16 cellular contexts compared by ENCODE assay signal in the genomic region with DNA sequence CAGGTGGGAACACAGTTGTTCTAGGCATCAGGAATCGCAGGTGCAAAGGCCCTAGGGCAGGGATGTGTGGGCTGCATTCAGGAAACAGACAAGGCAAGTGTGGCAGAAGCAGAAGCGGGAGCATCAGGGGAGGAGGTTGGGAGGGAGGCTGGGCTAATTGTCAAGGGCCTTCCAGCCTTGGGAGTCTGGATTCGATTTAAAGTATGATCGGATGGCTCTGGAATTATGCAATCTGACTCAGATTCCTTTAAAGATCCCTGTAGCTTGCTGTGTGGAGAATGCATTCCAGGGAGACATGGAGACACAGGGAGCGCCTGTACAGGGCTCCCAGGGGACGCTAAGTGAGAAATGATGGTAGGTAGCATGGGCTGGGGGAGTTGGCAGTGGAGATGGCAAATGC.
DNase-seq lines count a peak whose midpoint lies in the region; ATAC-seq and TF ChIP-seq lines count a peak whose summit lies in the region.
"Had no signal": no experiment of that assay in that cellular context is flagged by ENCODE, and none has a peak within 500 bp of the region (broad histone marks: within the 10 kb centered on the region; RNA-seq: fewer than 3 reads in every experiment).

No MANE protein-coding gene starts in this region.

- H3K4me2 ChIP-seq in GM23338 = no peak overlapping the region

- DNase-seq in AG09309 (ENCODE audit: low read depth) = peak; percentile 64
- DNase-seq in GM23338 (ENCODE audit: low spot score) = no peak
- no peak for DNase-seq in central memory CD8-positive, alpha-beta T cell (ENCODE audit: low spot score in 2 of 2)
- no peak for DNase-seq in nephron progenitor cell
- no peak for DNase-seq in NCI-H187 (lab: John Stamatoyannopoulos, UW)
- DNase-seq in OCI-M2 (lab: John Stamatoyannopoulos, UW; ENCODE audit: unreplicated experiment) = no peak
- no peak for DNase-seq in H7
- DNase-seq in activated T-cell treated with anti-CD3 and anti-CD28 coated beads, Interleukin-2, amount 50 U/mL, for 72 hours = no peak
- DNase-seq: activated CD4-positive, alpha-beta T cell treated with anti-CD3 and anti-CD28 coated beads, Interleukin-2, amount 50 U/mL, for 1 hour; caudate nucleus; DMS153; glutamatergic neuron; NCI-H1930; NCI-H526 had no signal

- H3K4me3 Mint-ChIP-seq in GM23338 = no peak overlapping the region
- H3K4me3 Mint-ChIP-seq in central memory CD8-positive, alpha-beta T cell = no peak overlapping the region
- no peak overlapping the region for H3K4me3 Mint-ChIP-seq in nephron progenitor cell
- H3K4me3 Mint-ChIP-seq in activated T-cell treated with anti-CD3 and anti-CD28 coated beads, Interleukin-2, amount 50 U/mL, for 72 hours = no peak overlapping the region
- H3K4me3 Mint-ChIP-seq: activated naive CD4-positive, alpha-beta T cell treated with anti-CD3 and anti-CD28 coated beads, Interleukin-2, amount 50 U/mL, for 24 hours had no signal

- H3K9me2 ChIP-seq in GM23338 (ENCODE audit: insufficient read depth) = no peaks in the 10 kb centered on the region

- H3K4me1 Mint-ChIP-seq in GM23338 = no peaks in the 10 kb centered on the region
- peaks cover 19% of the 10 kb centered on the region for H3K4me1 Mint-ChIP-seq in central memory CD8-positive, alpha-beta T cell
- peaks cover 22% of the 10 kb centered on the region for H3K4me1 Mint-ChIP-seq in nephron progenitor cell
- peaks cover 17% of the 10 kb centered on the region for H3K4me1 Mint-ChIP-seq in activated T-cell treated with anti-CD3 and anti-CD28 coated beads, Interleukin-2, amount 50 U/mL, for 72 hours (ENCODE audit: low read depth)

- H3K36me3 ChIP-seq in GM23338 (ENCODE audit: insufficient read depth) = no peaks in the 10 kb centered on the region
- H3K36me3 ChIP-seq in H7 (replicated peaks; ENCODE audit: control insufficient read depth, insufficient read depth, low read length) = no peaks in the 10 kb centered on the region

- H3K79me2 ChIP-seq in GM23338 (replicated peaks; ENCODE audit: insufficient read depth) = no peaks in the 10 kb centered on the region

- H3K4me3 ChIP-seq in AG09309 (ENCODE audit: control insufficient read depth, low read depth, low read length) = no peak overlapping the region
- H3K4me3 ChIP-seq in GM23338 = no peak overlapping the region
- no peak overlapping the region for H3K4me3 ChIP-seq in H7 (ENCODE audit: insufficient read depth, low read depth, low read length)

- H3K9me3 Mint-ChIP-seq in GM23338 = no peaks in the 10 kb centered on the region
- no peaks in the 10 kb centered on the region for H3K9me3 Mint-ChIP-seq in central memory CD8-positive, alpha-beta T cell
- no peaks in the 10 kb centered on the region for H3K9me3 Mint-ChIP-seq in nephron progenitor cell
- no peaks in the 10 kb centered on the region for H3K9me3 Mint-ChIP-seq in activated T-cell treated with anti-CD3 and anti-CD28 coated beads, Interleukin-2, amount 50 U/mL, for 72 hours
- H3K9me3 Mint-ChIP-seq: activated naive CD4-positive, alpha-beta T cell treated with anti-CD3 and anti-CD28 coated beads, Interleukin-2, amount 50 U/mL, for 24 hours had no signal

- H4K20me1 ChIP-seq in GM23338 (replicated peaks; ENCODE audit: insufficient read depth) = no peaks in the 10 kb centered on the region

- TF ChIP-seq CTCF in AG09309 (IDR thresholded peaks at IDR 0.05; ENCODE audit: control insufficient read depth, insufficient read depth, low read depth, low read length, missing control alignments) (no peak), GM23338 (conservative IDR thresholded peaks at IDR 0.05; ENCODE audit: low read depth in 2 of 2) (no peak), nephron progenitor cell (IDR thresholded peaks at IDR 0.05) (no peak)

- no peaks in the 10 kb centered on the region for H3K4me1 ChIP-seq in GM23338 (ENCODE audit: insufficient read depth)

- peak overlapping the region; percentile 6; the same call in 1 of the 2 replicates for H3K27ac Mint-ChIP-seq in GM23338
- peak overlapping the region; percentile 89 for H3K27ac Mint-ChIP-seq in central memory CD8-positive, alpha-beta T cell (ENCODE audit: low read depth)
- peak overlapping the region; percentile 13 for H3K27ac Mint-ChIP-seq in nephron progenitor cell
- H3K27ac Mint-ChIP-seq in activated T-cell treated with anti-CD3 and anti-CD28 coated beads, Interleukin-2, amount 50 U/mL, for 72 hours = no peak overlapping the region
- H3K27ac Mint-ChIP-seq: activated naive CD4-positive, alpha-beta T cell treated with anti-CD3 and anti-CD28 coated beads, Interleukin-2, amount 50 U/mL, for 24 hours; B cell had no signal

- no peaks in the 10 kb centered on the region for H3F3A ChIP-seq in GM23338 (replicated peaks; ENCODE audit: low read depth)

- peaks cover 3% of the 10 kb centered on the region for H3K27me3 Mint-ChIP-seq in GM23338 (ENCODE audit: insufficient read depth, low read depth, poor library complexity)
- no peaks in the 10 kb centered on the region for H3K27me3 Mint-ChIP-seq in central memory CD8-positive, alpha-beta T cell
- H3K27me3 Mint-ChIP-seq in nephron progenitor cell (ENCODE audit: low read depth, poor library complexity) = peaks cover 51% of the 10 kb centered on the region
- peaks cover 8% of the 10 kb centered on the region for H3K27me3 Mint-ChIP-seq in activated T-cell treated with anti-CD3 and anti-CD28 coated beads, Interleukin-2, amount 50 U/mL, for 72 hours (ENCODE audit: low read depth)

- no peak overlapping the region for H2AFZ ChIP-seq in GM23338

- no peak for ATAC-seq in GM23338
- ATAC-seq in central memory CD8-positive, alpha-beta T cell (replicated peaks; ENCODE audit: extremely low read depth, poor library complexity, severe bottlenecking) = no peak
- ATAC-seq in activated T-cell treated with anti-CD3 and anti-CD28 coated beads, Interleukin-2, amount 50 U/mL, for 72 hours (replicated peaks in 1 of 2) = no peak

- H3K36me3 Mint-ChIP-seq in GM23338 (ENCODE audit: low read depth) (no peaks in the 10 kb centered on the region), nephron progenitor cell (ENCODE audit: low read depth) (peaks cover 6% of the 10 kb centered on the region)
- H3K36me3 Mint-ChIP-seq in central memory CD8-positive, alpha-beta T cell (ENCODE audit: insufficient read depth) = peaks cover 3% of the 10 kb centered on the region
- no peaks in the 10 kb centered on the region for H3K36me3 Mint-ChIP-seq in activated T-cell treated with anti-CD3 and anti-CD28 coated beads, Interleukin-2, amount 50 U/mL, for 72 hours (ENCODE audit: insufficient read depth in 2 of 2)
- H3K36me3 Mint-ChIP-seq: activated naive CD4-positive, alpha-beta T cell treated with anti-CD3 and anti-CD28 coated beads, Interleukin-2, amount 50 U/mL, for 24 hours had no signal

- H3K27ac ChIP-seq in GM23338 (ENCODE audit: low read depth) = no peak overlapping the region

- H3K27me3 ChIP-seq in GM23338 (ENCODE audit: insufficient read depth) = no peaks in the 10 kb centered on the region
- no peaks in the 10 kb centered on the region; the same call in 1 of the 2 replicates for H3K27me3 ChIP-seq in H7 (ENCODE audit: control insufficient read depth, insufficient read depth, low read length)
